In genomic region chr2:231957913-231958763, GRCh38 we compare ENCODE assay signal across 1 cellular context.
TF ChIP-seq lines count a peak whose summit lies in the region.

No MANE protein-coding gene starts in this region.

TF ChIP-seq in HepG2, 621 proteins besides CTCF, POLR2A, EP300 and RAD21 (continued from another document and continues in another):
- TF ChIP-seq, protein P1, sequence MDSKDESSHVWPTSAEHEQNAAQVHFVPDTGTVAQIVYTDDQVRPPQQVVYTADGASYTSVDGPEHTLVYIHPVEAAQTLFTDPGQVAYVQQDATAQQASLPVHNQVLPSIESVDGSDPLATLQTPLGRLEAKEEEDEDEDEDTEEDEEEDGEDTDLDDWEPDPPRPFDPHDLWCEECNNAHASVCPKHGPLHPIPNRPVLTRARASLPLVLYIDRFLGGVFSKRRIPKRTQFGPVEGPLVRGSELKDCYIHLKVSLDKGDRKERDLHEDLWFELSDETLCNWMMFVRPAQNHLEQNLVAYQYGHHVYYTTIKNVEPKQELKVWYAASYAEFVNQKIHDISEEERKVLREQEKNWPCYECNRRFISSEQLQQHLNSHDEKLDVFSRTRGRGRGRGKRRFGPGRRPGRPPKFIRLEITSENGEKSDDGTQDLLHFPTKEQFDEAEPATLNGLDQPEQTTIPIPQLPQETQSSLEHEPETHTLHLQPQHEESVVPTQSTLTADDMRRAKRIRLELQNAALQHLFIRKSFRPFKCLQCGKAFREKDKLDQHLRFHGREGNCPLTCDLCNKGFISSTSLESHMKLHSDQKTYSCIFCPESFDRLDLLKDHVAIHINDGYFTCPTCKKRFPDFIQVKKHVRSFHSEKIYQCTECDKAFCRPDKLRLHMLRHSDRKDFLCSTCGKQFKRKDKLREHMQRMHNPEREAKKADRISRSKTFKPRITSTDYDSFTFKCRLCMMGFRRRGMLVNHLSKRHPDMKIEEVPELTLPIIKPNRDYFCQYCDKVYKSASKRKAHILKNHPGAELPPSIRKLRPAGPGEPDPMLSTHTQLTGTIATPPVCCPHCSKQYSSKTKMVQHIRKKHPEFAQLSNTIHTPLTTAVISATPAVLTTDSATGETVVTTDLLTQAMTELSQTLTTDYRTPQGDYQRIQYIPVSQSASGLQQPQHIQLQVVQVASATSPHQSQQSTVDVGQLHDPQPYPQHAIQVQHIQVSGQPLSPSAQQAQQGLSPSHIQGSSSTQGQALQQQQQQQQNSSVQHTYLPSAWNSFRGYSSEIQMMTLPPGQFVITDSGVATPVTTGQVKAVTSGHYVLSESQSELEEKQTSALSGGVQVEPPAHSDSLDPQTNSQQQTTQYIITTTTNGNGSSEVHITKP (CRISPR knock-in tag; IDR thresholded peaks at IDR 0.05; ENCODE audit: low read depth): no peak
- no peak for TF ChIP-seq ZNF607 (CRISPR knock-in tag; IDR thresholded peaks at IDR 0.05; ENCODE audit: borderline replicate concordance)
- no peak for TF ChIP-seq ZNF318 (CRISPR knock-in tag; IDR thresholded peaks at IDR 0.05)
- TF ChIP-seq, protein P2, sequence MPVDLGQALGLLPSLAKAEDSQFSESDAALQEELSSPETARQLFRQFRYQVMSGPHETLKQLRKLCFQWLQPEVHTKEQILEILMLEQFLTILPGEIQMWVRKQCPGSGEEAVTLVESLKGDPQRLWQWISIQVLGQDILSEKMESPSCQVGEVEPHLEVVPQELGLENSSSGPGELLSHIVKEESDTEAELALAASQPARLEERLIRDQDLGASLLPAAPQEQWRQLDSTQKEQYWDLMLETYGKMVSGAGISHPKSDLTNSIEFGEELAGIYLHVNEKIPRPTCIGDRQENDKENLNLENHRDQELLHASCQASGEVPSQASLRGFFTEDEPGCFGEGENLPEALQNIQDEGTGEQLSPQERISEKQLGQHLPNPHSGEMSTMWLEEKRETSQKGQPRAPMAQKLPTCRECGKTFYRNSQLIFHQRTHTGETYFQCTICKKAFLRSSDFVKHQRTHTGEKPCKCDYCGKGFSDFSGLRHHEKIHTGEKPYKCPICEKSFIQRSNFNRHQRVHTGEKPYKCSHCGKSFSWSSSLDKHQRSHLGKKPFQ (CRISPR knock-in tag; IDR thresholded peaks at IDR 0.05; ENCODE audit: insufficient replicate concordance): no peak
- TF ChIP-seq ZNF232 (CRISPR knock-in tag; IDR thresholded peaks at IDR 0.05; ENCODE audit: borderline replicate concordance): no peak
- TF ChIP-seq ZNF326 (CRISPR knock-in tag; IDR thresholded peaks at IDR 0.05; ENCODE audit: borderline replicate concordance): no peak
- TF ChIP-seq NR2F2 (IDR thresholded peaks at IDR 0.05; ENCODE audit: borderline replicate concordance, low read depth): no peak
- no peak for TF ChIP-seq AHR (CRISPR knock-in tag; IDR thresholded peaks at IDR 0.05)
- TF ChIP-seq RCOR2 (CRISPR knock-in tag; IDR thresholded peaks at IDR 0.05): no peak
- TF ChIP-seq SP140L (CRISPR knock-in tag; IDR thresholded peaks at IDR 0.05; ENCODE audit: borderline replicate concordance): no peak
- no peak for TF ChIP-seq MEIS2 (CRISPR knock-in tag; IDR thresholded peaks at IDR 0.05)
- TF ChIP-seq, protein P3, sequence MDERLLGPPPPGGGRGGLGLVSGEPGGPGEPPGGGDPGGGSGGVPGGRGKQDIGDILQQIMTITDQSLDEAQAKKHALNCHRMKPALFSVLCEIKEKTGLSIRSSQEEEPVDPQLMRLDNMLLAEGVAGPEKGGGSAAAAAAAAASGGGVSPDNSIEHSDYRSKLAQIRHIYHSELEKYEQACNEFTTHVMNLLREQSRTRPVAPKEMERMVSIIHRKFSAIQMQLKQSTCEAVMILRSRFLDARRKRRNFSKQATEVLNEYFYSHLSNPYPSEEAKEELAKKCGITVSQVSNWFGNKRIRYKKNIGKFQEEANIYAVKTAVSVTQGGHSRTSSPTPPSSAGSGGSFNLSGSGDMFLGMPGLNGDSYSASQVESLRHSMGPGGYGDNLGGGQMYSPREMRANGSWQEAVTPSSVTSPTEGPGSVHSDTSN (CRISPR knock-in tag; IDR thresholded peaks at IDR 0.05): no peak
- TF ChIP-seq, protein P4, sequence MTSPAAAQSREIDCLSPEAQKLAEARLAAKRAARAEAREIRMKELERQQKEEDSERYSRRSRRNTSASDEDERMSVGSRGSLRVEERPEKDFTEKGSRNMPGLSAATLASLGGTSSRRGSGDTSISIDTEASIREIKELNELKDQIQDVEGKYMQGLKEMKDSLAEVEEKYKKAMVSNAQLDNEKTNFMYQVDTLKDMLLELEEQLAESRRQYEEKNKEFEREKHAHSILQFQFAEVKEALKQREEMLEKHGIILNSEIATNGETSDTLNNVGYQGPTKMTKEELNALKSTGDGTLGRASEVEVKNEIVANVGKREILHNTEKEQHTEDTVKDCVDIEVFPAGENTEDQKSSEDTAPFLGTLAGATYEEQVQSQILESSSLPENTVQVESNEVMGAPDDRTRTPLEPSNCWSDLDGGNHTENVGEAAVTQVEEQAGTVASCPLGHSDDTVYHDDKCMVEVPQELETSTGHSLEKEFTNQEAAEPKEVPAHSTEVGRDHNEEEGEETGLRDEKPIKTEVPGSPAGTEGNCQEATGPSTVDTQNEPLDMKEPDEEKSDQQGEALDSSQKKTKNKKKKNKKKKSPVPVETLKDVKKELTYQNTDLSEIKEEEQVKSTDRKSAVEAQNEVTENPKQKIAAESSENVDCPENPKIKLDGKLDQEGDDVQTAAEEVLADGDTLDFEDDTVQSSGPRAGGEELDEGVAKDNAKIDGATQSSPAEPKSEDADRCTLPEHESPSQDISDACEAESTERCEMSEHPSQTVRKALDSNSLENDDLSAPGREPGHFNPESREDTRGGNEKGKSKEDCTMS (CRISPR knock-in tag; conservative IDR thresholded peaks at IDR 0.05): no peak
- TF ChIP-seq ZNF550 (CRISPR knock-in tag; IDR thresholded peaks at IDR 0.05; ENCODE audit: borderline replicate concordance): no peak
- no peak for TF ChIP-seq CENPT (CRISPR knock-in tag; IDR thresholded peaks at IDR 0.05; ENCODE audit: low read depth)
- no peak for TF ChIP-seq ZNF652 (CRISPR knock-in tag; IDR thresholded peaks at IDR 0.05; ENCODE audit: borderline replicate concordance, low read depth)
- TF ChIP-seq, protein P5, sequence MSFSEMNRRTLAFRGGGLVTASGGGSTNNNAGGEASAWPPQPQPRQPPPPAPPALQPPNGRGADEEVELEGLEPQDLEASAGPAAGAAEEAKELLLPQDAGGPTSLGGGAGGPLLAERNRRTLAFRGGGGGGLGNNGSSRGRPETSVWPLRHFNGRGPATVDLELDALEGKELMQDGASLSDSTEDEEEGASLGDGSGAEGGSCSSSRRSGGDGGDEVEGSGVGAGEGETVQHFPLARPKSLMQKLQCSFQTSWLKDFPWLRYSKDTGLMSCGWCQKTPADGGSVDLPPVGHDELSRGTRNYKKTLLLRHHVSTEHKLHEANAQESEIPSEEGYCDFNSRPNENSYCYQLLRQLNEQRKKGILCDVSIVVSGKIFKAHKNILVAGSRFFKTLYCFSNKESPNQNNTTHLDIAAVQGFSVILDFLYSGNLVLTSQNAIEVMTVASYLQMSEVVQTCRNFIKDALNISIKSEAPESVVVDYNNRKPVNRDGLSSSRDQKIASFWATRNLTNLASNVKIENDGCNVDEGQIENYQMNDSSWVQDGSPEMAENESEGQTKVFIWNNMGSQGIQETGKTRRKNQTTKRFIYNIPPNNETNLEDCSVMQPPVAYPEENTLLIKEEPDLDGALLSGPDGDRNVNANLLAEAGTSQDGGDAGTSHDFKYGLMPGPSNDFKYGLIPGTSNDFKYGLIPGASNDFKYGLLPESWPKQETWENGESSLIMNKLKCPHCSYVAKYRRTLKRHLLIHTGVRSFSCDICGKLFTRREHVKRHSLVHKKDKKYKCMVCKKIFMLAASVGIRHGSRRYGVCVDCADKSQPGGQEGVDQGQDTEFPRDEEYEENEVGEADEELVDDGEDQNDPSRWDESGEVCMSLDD (CRISPR knock-in tag; IDR thresholded peaks at IDR 0.05; ENCODE audit: borderline replicate concordance): no peak
- TF ChIP-seq, protein P6, sequence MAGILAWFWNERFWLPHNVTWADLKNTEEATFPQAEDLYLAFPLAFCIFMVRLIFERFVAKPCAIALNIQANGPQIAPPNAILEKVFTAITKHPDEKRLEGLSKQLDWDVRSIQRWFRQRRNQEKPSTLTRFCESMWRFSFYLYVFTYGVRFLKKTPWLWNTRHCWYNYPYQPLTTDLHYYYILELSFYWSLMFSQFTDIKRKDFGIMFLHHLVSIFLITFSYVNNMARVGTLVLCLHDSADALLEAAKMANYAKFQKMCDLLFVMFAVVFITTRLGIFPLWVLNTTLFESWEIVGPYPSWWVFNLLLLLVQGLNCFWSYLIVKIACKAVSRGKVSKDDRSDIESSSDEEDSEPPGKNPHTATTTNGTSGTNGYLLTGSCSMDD (CRISPR knock-in tag; IDR thresholded peaks at IDR 0.05): no peak
- no peak for TF ChIP-seq ZZZ3 (CRISPR knock-in tag; IDR thresholded peaks at IDR 0.05; ENCODE audit: borderline replicate concordance)
- peak; percentile 31; the same call in 1 of the 2 replicates for TF ChIP-seq ZMYM2 (CRISPR knock-in tag; IDR thresholded peaks at IDR 0.05)
- TF ChIP-seq, protein P7, sequence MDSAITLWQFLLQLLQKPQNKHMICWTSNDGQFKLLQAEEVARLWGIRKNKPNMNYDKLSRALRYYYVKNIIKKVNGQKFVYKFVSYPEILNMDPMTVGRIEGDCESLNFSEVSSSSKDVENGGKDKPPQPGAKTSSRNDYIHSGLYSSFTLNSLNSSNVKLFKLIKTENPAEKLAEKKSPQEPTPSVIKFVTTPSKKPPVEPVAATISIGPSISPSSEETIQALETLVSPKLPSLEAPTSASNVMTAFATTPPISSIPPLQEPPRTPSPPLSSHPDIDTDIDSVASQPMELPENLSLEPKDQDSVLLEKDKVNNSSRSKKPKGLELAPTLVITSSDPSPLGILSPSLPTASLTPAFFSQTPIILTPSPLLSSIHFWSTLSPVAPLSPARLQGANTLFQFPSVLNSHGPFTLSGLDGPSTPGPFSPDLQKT (CRISPR knock-in tag; IDR thresholded peaks at IDR 0.05; ENCODE audit: borderline replicate concordance): no peak
- peak; percentile 66; the same call in 1 of the 2 replicates for TF ChIP-seq ZNF292 (CRISPR knock-in tag; IDR thresholded peaks at IDR 0.05; ENCODE audit: borderline replicate concordance, low read depth)
- no peak for TF ChIP-seq ZNF205 (CRISPR knock-in tag; IDR thresholded peaks at IDR 0.05)
- TF ChIP-seq FLYWCH1 (CRISPR knock-in tag; IDR thresholded peaks at IDR 0.05): no peak
- no peak for TF ChIP-seq NKX3-1 (CRISPR knock-in tag; IDR thresholded peaks at IDR 0.05)
- TF ChIP-seq SALL2 (CRISPR knock-in tag; IDR thresholded peaks at IDR 0.05): no peak
- TF ChIP-seq CSRNP2 (CRISPR knock-in tag; conservative IDR thresholded peaks at IDR 0.05; ENCODE audit: low read depth): no peak
